8 cellular contexts compared by ENCODE assay signal in the genomic region with DNA sequence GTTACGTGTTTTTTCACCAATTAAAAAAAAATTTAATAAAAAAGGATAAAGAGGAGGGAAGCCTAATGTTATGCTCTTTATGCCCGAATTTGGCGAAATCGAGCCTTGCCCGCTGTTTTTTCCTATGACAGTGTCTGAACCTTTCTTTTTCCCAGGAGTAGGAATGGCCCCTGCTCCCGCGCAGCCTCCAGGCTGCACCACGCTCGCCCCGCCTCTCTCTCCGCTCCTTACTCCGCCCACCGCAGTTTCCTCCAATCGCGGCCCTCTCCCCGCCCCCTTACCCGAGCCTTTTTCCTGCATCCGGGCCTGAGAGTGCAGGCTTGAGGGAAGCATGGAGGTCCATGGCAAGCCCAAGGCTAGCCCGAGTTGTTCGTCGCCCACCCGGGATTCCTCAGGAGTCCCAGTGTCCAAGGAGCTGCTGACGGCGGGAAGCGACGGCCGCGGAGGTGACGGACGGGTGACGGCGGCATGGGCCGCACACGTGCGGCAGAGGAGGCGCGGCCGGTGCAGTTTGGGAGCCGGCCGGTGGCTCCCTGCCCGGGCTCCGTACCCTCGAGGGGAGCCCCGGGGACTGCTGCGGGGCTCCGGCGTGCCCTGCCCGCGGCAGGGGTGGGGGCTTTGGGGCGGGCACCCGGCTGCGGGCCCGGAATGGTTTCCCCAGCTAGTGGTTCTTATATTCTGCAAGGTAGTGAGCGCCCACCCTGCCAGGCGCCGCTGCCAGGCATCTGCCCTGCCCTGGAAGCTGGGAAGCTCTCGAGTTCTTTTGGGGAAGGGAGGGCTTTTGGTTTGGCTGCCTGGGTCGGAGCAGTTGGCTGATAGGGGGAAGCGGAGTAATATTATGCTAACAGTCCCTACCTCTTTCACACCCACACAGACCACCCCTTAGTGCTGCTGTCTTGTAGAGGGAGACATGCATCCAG. TPM values are rescaled to one million over a fixed set of nuclear protein-coding genes. Genes with fewer than 3 reads are reported as not detected.
DNase-seq lines count a peak whose midpoint lies in the region; ATAC-seq, FAIRE-seq and TF ChIP-seq lines count a peak whose summit lies in the region.

A gene with protein sequence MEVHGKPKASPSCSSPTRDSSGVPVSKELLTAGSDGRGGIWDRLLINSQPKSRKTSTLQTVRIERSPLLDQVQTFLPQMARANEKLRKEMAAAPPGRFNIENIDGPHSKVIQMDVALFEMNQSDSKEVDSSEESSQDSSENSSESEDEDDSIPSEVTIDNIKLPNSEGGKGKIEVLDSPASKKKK (plus strand): TSS at position 295 of the 920 bp plus-strand sequence. CDS start 37 bp downstream, at position 332.

- H3K4me3 Mint-ChIP-seq in naive thymus-derived CD4-positive, alpha-beta T cell: peak within 1 kb of the TSS; percentile 90 to 95 (median 94)
- H3K4me3 Mint-ChIP-seq in stimulated activated memory B cell treated with anti-CD40 and anti-IgM and Interleukin-4, amounts not matched to agents 10 μg/mL and 1 μg/mL and 100 μg/mL, for 72 hours: peak within 1 kb of the TSS; percentile 82

- DNase-seq in DND-41: peak; percentile 94
- peak; percentile 94 for DNase-seq in Karpas-422
- DNase-seq in RCC 7860 (ENCODE audit: low spot score): peak; percentile 66
- peak; percentile 74 for DNase-seq in activated T-helper 1 cell treated with Interleukin-2 at 50 U/mL for 16 hours (ENCODE audit: low read depth)
- DNase-seq in fibroblast of lung (ENCODE audit: low read depth in 2 of 2): peak; percentile 78 to 81
- DNase-seq in naive thymus-derived CD4-positive, alpha-beta T cell: peak; percentile 64 to 84 (median 78)

- CTCF ChIA-PET in naive thymus-derived CD4-positive, alpha-beta T cell (lab: Charles Lee): no interaction called here

- no peaks in the 10 kb centered on the region for H3K9me2 ChIP-seq in Karpas-422 (replicated peaks; ENCODE audit: insufficient read depth, low read length)

- POLR2A ChIA-PET in naive thymus-derived CD4-positive, alpha-beta T cell (lab: Charles Lee): no interaction called here

- peaks cover 0 to 8% (median 0%) of the 10 kb centered on the region in 11 donors for H3K9me3 Mint-ChIP-seq in naive thymus-derived CD4-positive, alpha-beta T cell
- H3K9me3 Mint-ChIP-seq in stimulated activated memory B cell treated with anti-CD40 and anti-IgM and Interleukin-4, amounts not matched to agents 10 μg/mL and 1 μg/mL and 100 μg/mL, for 72 hours: no peaks in the 10 kb centered on the region

- no peaks in the 10 kb centered on the region for H3K9me3 ChIP-seq in DND-41 (ENCODE audit: insufficient read depth, low read length, severe bottlenecking)
- no peaks in the 10 kb centered on the region for H3K9me3 ChIP-seq in Karpas-422 (ENCODE audit: low read length)
- no peaks in the 10 kb centered on the region for H3K9me3 ChIP-seq in fibroblast of lung (ENCODE audit: control insufficient read depth, insufficient read depth, low read depth, low read length)
- no peaks in the 10 kb centered on the region for H3K9me3 ChIP-seq in naive thymus-derived CD4-positive, alpha-beta T cell (ENCODE audit: control insufficient read depth in 2 of 3, low read length in 3 of 3)

- peaks cover 26% of the 10 kb centered on the region for H3K4me1 ChIP-seq in DND-41 (ENCODE audit: insufficient read depth, low read length)
- H3K4me1 ChIP-seq in Karpas-422 (ENCODE audit: low read length): peaks cover 30% of the 10 kb centered on the region
- H3K4me1 ChIP-seq in fibroblast of lung (ENCODE audit: control insufficient read depth, extremely low read depth, insufficient read depth, low read length): no peaks in the 10 kb centered on the region
- H3K4me1 ChIP-seq in naive thymus-derived CD4-positive, alpha-beta T cell (ENCODE audit: control insufficient read depth in 2 of 2, insufficient read depth in 2 of 2, low read length in 2 of 2): peaks cover 12 to 13% of the 10 kb centered on the region in 2 donors

- intact Hi-C loops in naive thymus-derived CD4-positive, alpha-beta T cell (cut with micrococcal nuclease): loop anchor here (1.0 to 10.0 kb wide), 12 partner anchors 28 to 1373 kb away; a partner anchor contains a TSS

- FAIRE-seq in RCC 7860 (lab: Jason Lieb, UNC): peak; percentile 75

- peaks cover 30% of the 10 kb centered on the region; the same call in 1 of the 2 replicates for H3K36me3 ChIP-seq in DND-41 (ENCODE audit: insufficient read depth, low read length)
- peaks cover 27% of the 10 kb centered on the region for H3K36me3 ChIP-seq in Karpas-422 (ENCODE audit: insufficient read depth, low read length)
- no peaks in the 10 kb centered on the region for H3K36me3 ChIP-seq in fibroblast of lung (ENCODE audit: control insufficient read depth, insufficient read depth, low read length)
- H3K36me3 ChIP-seq in naive thymus-derived CD4-positive, alpha-beta T cell (ENCODE audit: control insufficient read depth in 2 of 3, insufficient read depth in 3 of 3, low read length in 3 of 3): peaks cover 0 to 16% (median 0%) of the 10 kb centered on the region in 3 experiments

- H3K27ac ChIP-seq in DND-41 (ENCODE audit: low read length) (peak within 1 kb of the TSS; percentile 72), Karpas-422 (ENCODE audit: low read length) (no peak within 1 kb of the TSS), fibroblast of lung (ENCODE audit: insufficient read depth, low read length) (peak within 1 kb of the TSS; percentile 56)
- H3K27ac ChIP-seq in naive thymus-derived CD4-positive, alpha-beta T cell (ENCODE audit: low read depth, low read length): peak within 1 kb of the TSS; percentile 73

- peak within 1 kb of the TSS; percentile 79 for H3K4me2 ChIP-seq in DND-41 (ENCODE audit: insufficient read depth, low read length)
- peak within 1 kb of the TSS; percentile 86 for H3K4me2 ChIP-seq in Karpas-422 (ENCODE audit: low read depth, low read length, poor library complexity, severe bottlenecking)
- peak within 1 kb of the TSS; percentile 62 for H3K4me2 ChIP-seq in fibroblast of lung (ENCODE audit: extremely low read depth, insufficient read depth, low read length)

- H3K4me3 ChIP-seq in DND-41 (ENCODE audit: low read depth in 1 of 2, low read length in 2 of 2) (peak within 1 kb of the TSS; percentile 71 to 91), Karpas-422 (ENCODE audit: low read length) (peak within 1 kb of the TSS; percentile 82), fibroblast of lung (replicated peaks in 1 of 4; ENCODE audit: control extremely low read depth in 1 of 4, insufficient read depth in 1 of 4, low read depth in 3 of 4, low read length in 4 of 4) (peak within 1 kb of the TSS; percentile 80 to 88 (median 83))
- peak within 1 kb of the TSS; percentile 91 for H3K4me3 ChIP-seq in naive thymus-derived CD4-positive, alpha-beta T cell (ENCODE audit: low read length)

- peaks cover 22% of the 10 kb centered on the region for H3K79me2 ChIP-seq in DND-41 (ENCODE audit: insufficient read depth, low read length)
- peaks cover 50% of the 10 kb centered on the region for H3K79me2 ChIP-seq in Karpas-422 (ENCODE audit: low read length)
- peaks cover 3% of the 10 kb centered on the region for H3K79me2 ChIP-seq in fibroblast of lung (ENCODE audit: control insufficient read depth, insufficient read depth, low read length)

- peaks cover 19 to 47% (median 37%) of the 10 kb centered on the region in 7 donors for H3K4me1 Mint-ChIP-seq in naive thymus-derived CD4-positive, alpha-beta T cell
- peaks cover 30% of the 10 kb centered on the region for H3K4me1 Mint-ChIP-seq in stimulated activated memory B cell treated with anti-CD40 and anti-IgM and Interleukin-4, amounts not matched to agents 10 μg/mL and 1 μg/mL and 100 μg/mL, for 72 hours

- H4K20me1 ChIP-seq in DND-41 (ENCODE audit: insufficient read depth, low read length): no peaks in the 10 kb centered on the region
- H4K20me1 ChIP-seq in Karpas-422 (ENCODE audit: insufficient read depth, low read depth, low read length): no peaks in the 10 kb centered on the region
- no peaks in the 10 kb centered on the region for H4K20me1 ChIP-seq in fibroblast of lung (ENCODE audit: control insufficient read depth, extremely low read depth, insufficient read depth, low read length)

- peak within 1 kb of the TSS; percentile 63 to 87 (median 74) for H3K27ac Mint-ChIP-seq in naive thymus-derived CD4-positive, alpha-beta T cell
- peak within 1 kb of the TSS; percentile 82 for H3K27ac Mint-ChIP-seq in stimulated activated memory B cell treated with anti-CD40 and anti-IgM and Interleukin-4, amounts not matched to agents 10 μg/mL and 1 μg/mL and 100 μg/mL, for 72 hours

- no peak for TF ChIP-seq CTCF in DND-41 (IDR thresholded peaks at IDR 0.05; ENCODE audit: borderline replicate concordance, extremely low read depth, low read length, poor library complexity, severe bottlenecking)
- no peak for TF ChIP-seq CTCF in fibroblast of lung (conservative IDR thresholded peaks at IDR 0.05 in 1 of 2, IDR thresholded peaks at IDR 0.05 in 1 of 2; ENCODE audit: low read depth in 1 of 2, low read length in 2 of 2)

- peak within 1 kb of the TSS; percentile 97 for H2AFZ ChIP-seq in DND-41 (ENCODE audit: low read depth, low read length)
- H2AFZ ChIP-seq in Karpas-422 (ENCODE audit: low read length): peak within 1 kb of the TSS; percentile 77
- H2AFZ ChIP-seq in fibroblast of lung (ENCODE audit: low read length): peak within 1 kb of the TSS; percentile 97

- H3K27me3 ChIP-seq in DND-41 (ENCODE audit: insufficient read depth, low read length, poor library complexity) (no peaks in the 10 kb centered on the region), Karpas-422 (ENCODE audit: low read length) (no peaks in the 10 kb centered on the region), fibroblast of lung (ENCODE audit: control insufficient read depth, insufficient read depth, low read length) (no peaks in the 10 kb centered on the region)
- H3K27me3 ChIP-seq in naive thymus-derived CD4-positive, alpha-beta T cell (ENCODE audit: control insufficient read depth in 2 of 2, insufficient read depth in 2 of 2, low read length in 2 of 2): no peaks in the 10 kb centered on the region

- peak; percentile 99 for ATAC-seq in DND-41 (ENCODE audit: insufficient read depth, low read depth)
- peak; percentile 96 for ATAC-seq in GM21825 (IDR thresholded peaks at IDR 0.05; ENCODE audit: unreplicated experiment)
- ATAC-seq in naive thymus-derived CD4-positive, alpha-beta T cell: peak; percentile 100
- peak; percentile 98 for ATAC-seq in stimulated activated memory B cell treated with anti-CD40 and anti-IgM and Interleukin-4, amounts not matched to agents 10 μg/mL and 1 μg/mL and 100 μg/mL, for 72 hours

- H3K36me3 Mint-ChIP-seq in naive thymus-derived CD4-positive, alpha-beta T cell: peaks cover 8 to 28% (median 22%) of the 10 kb centered on the region in 5 donors
- H3K36me3 Mint-ChIP-seq in stimulated activated memory B cell treated with anti-CD40 and anti-IgM and Interleukin-4, amounts not matched to agents 10 μg/mL and 1 μg/mL and 100 μg/mL, for 72 hours: peaks cover 28% of the 10 kb centered on the region

- H3K9ac ChIP-seq in DND-41 (ENCODE audit: low read depth, low read length) (peak within 1 kb of the TSS; percentile 75), Karpas-422 (ENCODE audit: low read length) (peak within 1 kb of the TSS; percentile 69), fibroblast of lung (ENCODE audit: insufficient read depth, low read length) (peak within 1 kb of the TSS; percentile 79)

- peaks cover 0 to 13% (median 5%) of the 10 kb centered on the region in 5 donors for H3K27me3 Mint-ChIP-seq in naive thymus-derived CD4-positive, alpha-beta T cell
- H3K27me3 Mint-ChIP-seq in stimulated activated memory B cell treated with anti-CD40 and anti-IgM and Interleukin-4, amounts not matched to agents 10 μg/mL and 1 μg/mL and 100 μg/mL, for 72 hours: no peaks in the 10 kb centered on the region

RNA-seq across cellular contexts. Expression of the gene that starts here (rescaled TPM):
- total RNA-seq in Karpas-422 (2014; rRNA removed; shearing (Covaris generic); ENCODE audit: low replicate concordance): 11.6 and 21.4 TPM in 2 replicates
- 6.4 and 12.2 TPM in 2 replicates for total RNA-seq in fibroblast of lung
- 4.2 and 7.1 TPM in 2 replicates for polyA plus RNA-seq in fibroblast of lung
- 15.3 and 21.4 TPM in 2 replicates for polyA plus RNA-seq in fibroblast of lung (2012)
- 2.6 and 5.0 TPM in 2 replicates for polyA minus RNA-seq in fibroblast of lung (ENCODE audit: low replicate concordance)
- total RNA-seq in naive thymus-derived CD4-positive, alpha-beta T cell: 10 to 100 TPM; 10.5 to 18.0 (median 15.2) TPM
- polyA plus RNA-seq in naive thymus-derived CD4-positive, alpha-beta T cell: 10 to 100 TPM; 11.6 to 11.7 TPM
